1 cellular context compared by ENCODE assay signal in genomic region chr17:2684549-2684948, GRCh38.
TF ChIP-seq lines count a peak whose summit lies in the region.

No MANE protein-coding gene starts in this region.

TF ChIP-seq in GM12878, 131 proteins besides CTCF, POLR2A, EP300 and RAD21:
- TF ChIP-seq IRF5 (IDR thresholded peaks at IDR 0.05; ENCODE audit: borderline replicate concordance) (no peak), YBX1 (IDR thresholded peaks at IDR 0.05) (no peak), ZNF687 (IDR thresholded peaks at IDR 0.05) (no peak), REST (IDR thresholded peaks at IDR 0.05; ENCODE audit: low read depth, low read length) (no peak), TAF1 (IDR thresholded peaks at IDR 0.05; ENCODE audit: borderline replicate concordance, low read depth, low read length) (no peak), ATF7 (IDR thresholded peaks at IDR 0.05; ENCODE audit: low read depth) (no peak), NRF1 (conservative IDR thresholded peaks at IDR 0.05; ENCODE audit: low read depth, low read length) (no peak), DPF2 (IDR thresholded peaks at IDR 0.05) (no peak), RUNX3 (IDR thresholded peaks at IDR 0.05; ENCODE audit: low read length) (no peak), ELK1 (IDR thresholded peaks at IDR 0.05; ENCODE audit: low read depth, low read length) (no peak), IKZF2 (IDR thresholded peaks at IDR 0.05) (no peak), FOXM1 (IDR thresholded peaks at IDR 0.05; ENCODE audit: low read depth, low read length) (no peak), BCL3 (IDR thresholded peaks at IDR 0.05; ENCODE audit: borderline replicate concordance, insufficient read depth, low read depth, low read length, poor library complexity, severe bottlenecking) (no peak), WRNIP1 (IDR thresholded peaks at IDR 0.05; ENCODE audit: borderline replicate concordance, low read depth, low read length) (no peak), SMARCA5 (IDR thresholded peaks at IDR 0.05) (no peak)
